In genomic region chr7:54664235-54665228, GRCh38 we compare ENCODE assay signal across 8 cellular contexts.
DNase-seq lines count a peak whose midpoint lies in the region; ATAC-seq and TF ChIP-seq lines count a peak whose summit lies in the region.

No MANE protein-coding gene starts in this region.

- no peak for TF ChIP-seq POLR2A in gastrocnemius medialis (IDR thresholded peaks at IDR 0.05)

- H3K9me3 ChIP-seq in ascending aorta (no peaks in the 10 kb centered on the region), iPS DF 6.9 (ENCODE audit: control insufficient read depth, insufficient read depth, low read length) (no peaks in the 10 kb centered on the region; the same call in 1 of the 2 replicates), gastrocnemius medialis (no peaks in the 10 kb centered on the region)

- ATAC-seq in HG02610 (IDR thresholded peaks at IDR 0.05; ENCODE audit: unreplicated experiment) (peak; percentile 87), gastrocnemius medialis (peak in 1 of 2 donors; percentile 19), GM21717 (IDR thresholded peaks at IDR 0.05; ENCODE audit: unreplicated experiment) (no peak)

- TF ChIP-seq CTCF in ascending aorta (IDR thresholded peaks at IDR 0.05) (no peak), gastrocnemius medialis (IDR thresholded peaks at IDR 0.05 in 4 of 5, conservative IDR thresholded peaks at IDR 0.05 in 1 of 5) (no peak)

- intact Hi-C loops in ascending aorta (cut with DNase I): no loop called here
- intact Hi-C loops in gastrocnemius medialis (cut with DNase I; ENCODE audit: low total_unique reads): no loop called here

- H3K4me3 ChIP-seq in ascending aorta (peak overlapping the region; percentile 22 to 57), iPS DF 6.9 (ENCODE audit: low read length) (peak overlapping the region; percentile 19; the same call in 1 of the 2 replicates), gastrocnemius medialis (peak overlapping the region in 3 of 4 donors; percentile 20 to 28 (median 25))

- in situ Hi-C loops in gastrocnemius medialis (cut with MboI; ENCODE audit: low sequenced_read_pairs in 4 of 4): no loop called here

- DNase-seq in stimulated activated CD4-positive, alpha-beta T cell treated with anti-CD3 and anti-CD28 coated beads, Interleukin-12 subunit alpha, Interleukin-12 subunit beta, amount 100 ng/mL, for 48 hours (ENCODE audit: low read depth in 2 of 3, low spot score in 1 of 3): peak in 2 of 3 donors; percentile 0
- DNase-seq in stimulated activated CD4-positive, alpha-beta T cell treated with anti-CD3 and anti-CD28 coated beads, Interleukin-4, amount 100 ng/mL, for 1 hour: no peak
- DNase-seq in NCI-H2171 treated with DMSO at 0.1 percent for 48 hours (lab: John Stamatoyannopoulos, UW) (peak; percentile 1), ascending aorta (ENCODE audit: low spot score in 2 of 2) (no peak), iPS DF 6.9 (ENCODE audit: low read depth, low spot score) (no peak), gastrocnemius medialis (no peak)

- no peaks in the 10 kb centered on the region for H3K4me1 ChIP-seq in ascending aorta
- H3K4me1 ChIP-seq in iPS DF 6.9 (ENCODE audit: control insufficient read depth, insufficient read depth, low read length): peaks cover 6% of the 10 kb centered on the region
- no peaks in the 10 kb centered on the region for H3K4me1 ChIP-seq in gastrocnemius medialis

- H3K36me3 ChIP-seq in ascending aorta (no peaks in the 10 kb centered on the region), iPS DF 6.9 (ENCODE audit: control insufficient read depth, insufficient read depth, low read length) (no peaks in the 10 kb centered on the region), gastrocnemius medialis (no peaks in the 10 kb centered on the region)

- H3K27ac ChIP-seq in ascending aorta (no peak overlapping the region), iPS DF 6.9 (ENCODE audit: low read length) (no peak overlapping the region), gastrocnemius medialis (no peak overlapping the region)

- H3K27me3 ChIP-seq in ascending aorta: no peaks in the 10 kb centered on the region
- H3K27me3 ChIP-seq in iPS DF 6.9 (ENCODE audit: control insufficient read depth, insufficient read depth, low read length): peaks cover 7% of the 10 kb centered on the region; the same call in 1 of the 2 replicates
- H3K27me3 ChIP-seq in gastrocnemius medialis: peaks cover 0 to 8% (median 0%) of the 10 kb centered on the region in 3 donors

- WGBS in iPS DF 6.9 (ENCODE audit: insufficient coverage, insufficient read length): no CpG with 5 or more reads among the region's 62 CpGs

Comparison
In these comparisons a context has a peak if more than half of its experiments do, and no peak if none do; other contexts are left out.
1. DNase-seq: peak in stimulated activated CD4-positive, alpha-beta T cell treated with anti-CD3 and anti-CD28 coated beads, Interleukin-12 subunit alpha, Interleukin-12 subunit beta, amount 100 ng/mL, for 48 hours (2 of 3) and NCI-H2171 treated with DMSO at 0.1 percent for 48 hours (single experiment); none in stimulated activated CD4-positive, alpha-beta T cell treated with anti-CD3 and anti-CD28 coated beads, Interleukin-4, amount 100 ng/mL, for 1 hour (single experiment), ascending aorta (0 of 2), iPS DF 6.9 (single experiment) and gastrocnemius medialis (0 of 2).
2. Peak in every context shown above with its lines, with median percentiles within 50 percentile points of each other: H3K4me3 ChIP-seq.